Comparison of ENCODE assay signal across 21 cellular contexts in the genomic region with DNA sequence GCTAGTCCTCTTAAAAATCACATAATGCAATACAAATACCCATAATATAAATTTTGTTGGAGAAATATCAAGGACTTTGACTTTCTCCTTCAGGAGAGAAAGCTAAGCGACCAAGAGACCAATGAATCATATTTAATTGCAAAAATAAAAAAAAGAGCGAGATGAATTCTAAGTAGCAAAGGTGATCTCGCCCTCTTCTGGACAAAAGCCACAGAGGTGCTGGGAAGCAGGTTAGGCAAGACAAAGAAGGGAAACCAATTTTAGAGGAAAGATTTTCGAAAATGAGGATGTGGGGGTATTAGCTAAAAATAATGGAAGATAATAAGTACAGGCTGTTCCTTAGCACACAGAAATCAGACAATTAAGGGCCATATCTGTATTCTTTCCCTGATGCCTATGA.
A peak's percentile ranks its signal among the peaks of the same experiment; 100 is the strongest.
DNase-seq lines count a peak whose midpoint lies in the region; ATAC-seq and TF ChIP-seq lines count a peak whose summit lies in the region.
"Had no signal": no experiment of that assay in that cellular context is flagged by ENCODE, and none has a peak within 500 bp of the region (broad histone marks: within the 10 kb centered on the region; RNA-seq: fewer than 3 reads in every experiment).

No MANE protein-coding gene starts in this region.

- H3K4me3 Mint-ChIP-seq in WTC11, result no peak overlapping the region
- H3K4me3 Mint-ChIP-seq: activated naive CD8-positive, alpha-beta T cell; activated T-helper 1 cell treated with anti-CD3 and anti-CD28 coated beads, Interleukin-12 subunit alpha, Interleukin-12 subunit beta, Interleukin-2, Interleukin-4 antibody, amounts not matched to agents 30 ng/mL and 10 ng/mL and 1 ng/mL, durations not matched to agents 14 hours and 24 hours and 36 hours; CD14-positive monocyte had no signal

- ATAC-seq in WTC11 (peak; percentile 39; the same call in 1 of the 2 replicates), GM19395 (IDR thresholded peaks at IDR 0.05; ENCODE audit: unreplicated experiment) (no peak)

- H3K9me3 Mint-ChIP-seq in WTC11, result no peaks in the 10 kb centered on the region
- H3K9me3 Mint-ChIP-seq: activated T-helper 1 cell treated with anti-CD3 and anti-CD28 coated beads, Interleukin-12 subunit alpha, Interleukin-12 subunit beta, Interleukin-2, Interleukin-4 antibody, amounts not matched to agents 30 ng/mL and 10 ng/mL and 1 ng/mL, durations not matched to agents 14 hours and 24 hours and 36 hours had no signal

- DNase-seq in NCI-H82 (lab: John Stamatoyannopoulos, UW) (peak; percentile 23), NCI-H82 treated with DMSO at 0.1 percent for 48 hours (lab: John Stamatoyannopoulos, UW; ENCODE audit: unreplicated experiment) (no peak), WTC11 (ENCODE audit: low spot score) (no peak), retinal pigment epithelial cell (ENCODE audit: low read depth) (no peak), GM19238 (ENCODE audit: insufficient read length, low spot score) (no peak), NCI-H526 treated with DMSO at 0.1 percent for 48 hours (lab: John Stamatoyannopoulos, UW) (no peak)
- DNase-seq: activated CD4-positive, alpha-beta T cell treated with anti-CD3 and anti-CD28 coated beads for 1 hour; activated CD8-positive, alpha-beta memory T cell treated with anti-CD3 and anti-CD28 coated beads for 24 hours; DMS79; effector CD8-positive, alpha-beta T cell; NCI-H1436 treated with DMSO at 0.1 percent for 48 hours; NCI-H446; nucleus accumbens; retina; T1000 had no signal

- H3K4me3 ChIP-seq in retinal pigment epithelial cell (ENCODE audit: low read length), result no peak overlapping the region
- H3K4me3 ChIP-seq: SK-N-MC had no signal

- H3K27me3 Mint-ChIP-seq in WTC11 (ENCODE audit: low read depth), result no peaks in the 10 kb centered on the region

- no peak overlapping the region for H3K27ac Mint-ChIP-seq in WTC11
- H3K27ac Mint-ChIP-seq: activated naive CD8-positive, alpha-beta T cell; activated T-helper 1 cell treated with anti-CD3 and anti-CD28 coated beads, Interleukin-12 subunit alpha, Interleukin-12 subunit beta, Interleukin-2, Interleukin-4 antibody, amounts not matched to agents 30 ng/mL and 10 ng/mL and 1 ng/mL, durations not matched to agents 14 hours and 24 hours and 36 hours; CD14-positive monocyte had no signal

- peaks cover 14% of the 10 kb centered on the region for H3K4me1 Mint-ChIP-seq in WTC11
- H3K4me1 Mint-ChIP-seq: CD14-positive monocyte had no signal

- POLR2A ChIA-PET in WTC11 (lab: Charles Lee), result no interaction called here

- CTCF ChIA-PET in WTC11 (lab: Charles Lee), result interaction anchor here (0.6 to 3.4 kb wide), 9 partner anchors 9 to 340 kb away, joined by 3 to 34 read pairs (median 3); no protein-coding TSS in a partner anchor

- TF ChIP-seq EP300 in Ishikawa (IDR thresholded peaks at IDR 0.05; ENCODE audit: borderline replicate concordance), result no peak

- no peaks in the 10 kb centered on the region for H3K36me3 Mint-ChIP-seq in WTC11
- H3K36me3 Mint-ChIP-seq: activated naive CD8-positive, alpha-beta T cell; CD14-positive monocyte had no signal

- peak; percentile 34 for TF ChIP-seq RAD21 in Ishikawa (IDR thresholded peaks at IDR 0.05; ENCODE audit: low read depth)

- TF ChIP-seq CTCF in WTC11 (IDR thresholded peaks at IDR 0.05) (no peak), retinal pigment epithelial cell (conservative IDR thresholded peaks at IDR 0.05; ENCODE audit: low read depth, low read length) (peak; percentile 37)

TF ChIP-seq in Ishikawa, 13 proteins besides CTCF, POLR2A, EP300 and RAD21:
- TF ChIP-seq TCF12 (IDR thresholded peaks at IDR 0.05; ENCODE audit: low read depth) (no peak), FOXM1 (IDR thresholded peaks at IDR 0.05; ENCODE audit: borderline replicate concordance, low read depth) (no peak)
- TF ChIP-seq, protein P1, sequence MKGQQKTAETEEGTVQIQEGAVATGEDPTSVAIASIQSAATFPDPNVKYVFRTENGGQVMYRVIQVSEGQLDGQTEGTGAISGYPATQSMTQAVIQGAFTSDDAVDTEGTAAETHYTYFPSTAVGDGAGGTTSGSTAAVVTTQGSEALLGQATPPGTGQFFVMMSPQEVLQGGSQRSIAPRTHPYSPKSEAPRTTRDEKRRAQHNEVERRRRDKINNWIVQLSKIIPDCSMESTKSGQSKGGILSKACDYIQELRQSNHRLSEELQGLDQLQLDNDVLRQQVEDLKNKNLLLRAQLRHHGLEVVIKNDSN (IDR thresholded peaks at IDR 0.05), result no peak

TF ChIP-seq in WTC11, 78 proteins besides CTCF, POLR2A, EP300 and RAD21 (continues in another document):
- no peak for TF ChIP-seq ZNF416 (CRISPR knock-in tag; IDR thresholded peaks at IDR 0.05)
- no peak for TF ChIP-seq GTF2I (CRISPR knock-in tag; conservative IDR thresholded peaks at IDR 0.05)
- no peak for TF ChIP-seq ZNF263 (CRISPR knock-in tag; IDR thresholded peaks at IDR 0.05; ENCODE audit: low read depth)
- no peak for TF ChIP-seq MXD4 (CRISPR knock-in tag; IDR thresholded peaks at IDR 0.05; ENCODE audit: borderline replicate concordance)
- no peak for TF ChIP-seq FOXP1 (CRISPR knock-in tag; IDR thresholded peaks at IDR 0.05; ENCODE audit: borderline replicate concordance)
- TF ChIP-seq, protein P2, sequence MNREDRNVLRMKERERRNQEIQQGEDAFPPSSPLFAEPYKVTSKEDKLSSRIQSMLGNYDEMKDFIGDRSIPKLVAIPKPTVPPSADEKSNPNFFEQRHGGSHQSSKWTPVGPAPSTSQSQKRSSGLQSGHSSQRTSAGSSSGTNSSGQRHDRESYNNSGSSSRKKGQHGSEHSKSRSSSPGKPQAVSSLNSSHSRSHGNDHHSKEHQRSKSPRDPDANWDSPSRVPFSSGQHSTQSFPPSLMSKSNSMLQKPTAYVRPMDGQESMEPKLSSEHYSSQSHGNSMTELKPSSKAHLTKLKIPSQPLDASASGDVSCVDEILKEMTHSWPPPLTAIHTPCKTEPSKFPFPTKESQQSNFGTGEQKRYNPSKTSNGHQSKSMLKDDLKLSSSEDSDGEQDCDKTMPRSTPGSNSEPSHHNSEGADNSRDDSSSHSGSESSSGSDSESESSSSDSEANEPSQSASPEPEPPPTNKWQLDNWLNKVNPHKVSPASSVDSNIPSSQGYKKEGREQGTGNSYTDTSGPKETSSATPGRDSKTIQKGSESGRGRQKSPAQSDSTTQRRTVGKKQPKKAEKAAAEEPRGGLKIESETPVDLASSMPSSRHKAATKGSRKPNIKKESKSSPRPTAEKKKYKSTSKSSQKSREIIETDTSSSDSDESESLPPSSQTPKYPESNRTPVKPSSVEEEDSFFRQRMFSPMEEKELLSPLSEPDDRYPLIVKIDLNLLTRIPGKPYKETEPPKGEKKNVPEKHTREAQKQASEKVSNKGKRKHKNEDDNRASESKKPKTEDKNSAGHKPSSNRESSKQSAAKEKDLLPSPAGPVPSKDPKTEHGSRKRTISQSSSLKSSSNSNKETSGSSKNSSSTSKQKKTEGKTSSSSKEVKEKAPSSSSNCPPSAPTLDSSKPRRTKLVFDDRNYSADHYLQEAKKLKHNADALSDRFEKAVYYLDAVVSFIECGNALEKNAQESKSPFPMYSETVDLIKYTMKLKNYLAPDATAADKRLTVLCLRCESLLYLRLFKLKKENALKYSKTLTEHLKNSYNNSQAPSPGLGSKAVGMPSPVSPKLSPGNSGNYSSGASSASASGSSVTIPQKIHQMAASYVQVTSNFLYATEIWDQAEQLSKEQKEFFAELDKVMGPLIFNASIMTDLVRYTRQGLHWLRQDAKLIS (CRISPR knock-in tag; IDR thresholded peaks at IDR 0.05; ENCODE audit: borderline replicate concordance), result no peak
- no peak for TF ChIP-seq ELF4 (CRISPR knock-in tag; IDR thresholded peaks at IDR 0.05; ENCODE audit: low read depth)
- TF ChIP-seq NFYB (CRISPR knock-in tag; conservative IDR thresholded peaks at IDR 0.05; ENCODE audit: low read depth), result no peak
- TF ChIP-seq FOXK1 (CRISPR knock-in tag; IDR thresholded peaks at IDR 0.05), result no peak
- TF ChIP-seq, protein P3, sequence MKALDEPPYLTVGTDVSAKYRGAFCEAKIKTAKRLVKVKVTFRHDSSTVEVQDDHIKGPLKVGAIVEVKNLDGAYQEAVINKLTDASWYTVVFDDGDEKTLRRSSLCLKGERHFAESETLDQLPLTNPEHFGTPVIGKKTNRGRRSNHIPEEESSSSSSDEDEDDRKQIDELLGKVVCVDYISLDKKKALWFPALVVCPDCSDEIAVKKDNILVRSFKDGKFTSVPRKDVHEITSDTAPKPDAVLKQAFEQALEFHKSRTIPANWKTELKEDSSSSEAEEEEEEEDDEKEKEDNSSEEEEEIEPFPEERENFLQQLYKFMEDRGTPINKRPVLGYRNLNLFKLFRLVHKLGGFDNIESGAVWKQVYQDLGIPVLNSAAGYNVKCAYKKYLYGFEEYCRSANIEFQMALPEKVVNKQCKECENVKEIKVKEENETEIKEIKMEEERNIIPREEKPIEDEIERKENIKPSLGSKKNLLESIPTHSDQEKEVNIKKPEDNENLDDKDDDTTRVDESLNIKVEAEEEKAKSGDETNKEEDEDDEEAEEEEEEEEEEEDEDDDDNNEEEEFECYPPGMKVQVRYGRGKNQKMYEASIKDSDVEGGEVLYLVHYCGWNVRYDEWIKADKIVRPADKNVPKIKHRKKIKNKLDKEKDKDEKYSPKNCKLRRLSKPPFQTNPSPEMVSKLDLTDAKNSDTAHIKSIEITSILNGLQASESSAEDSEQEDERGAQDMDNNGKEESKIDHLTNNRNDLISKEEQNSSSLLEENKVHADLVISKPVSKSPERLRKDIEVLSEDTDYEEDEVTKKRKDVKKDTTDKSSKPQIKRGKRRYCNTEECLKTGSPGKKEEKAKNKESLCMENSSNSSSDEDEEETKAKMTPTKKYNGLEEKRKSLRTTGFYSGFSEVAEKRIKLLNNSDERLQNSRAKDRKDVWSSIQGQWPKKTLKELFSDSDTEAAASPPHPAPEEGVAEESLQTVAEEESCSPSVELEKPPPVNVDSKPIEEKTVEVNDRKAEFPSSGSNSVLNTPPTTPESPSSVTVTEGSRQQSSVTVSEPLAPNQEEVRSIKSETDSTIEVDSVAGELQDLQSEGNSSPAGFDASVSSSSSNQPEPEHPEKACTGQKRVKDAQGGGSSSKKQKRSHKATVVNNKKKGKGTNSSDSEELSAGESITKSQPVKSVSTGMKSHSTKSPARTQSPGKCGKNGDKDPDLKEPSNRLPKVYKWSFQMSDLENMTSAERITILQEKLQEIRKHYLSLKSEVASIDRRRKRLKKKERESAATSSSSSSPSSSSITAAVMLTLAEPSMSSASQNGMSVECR (CRISPR knock-in tag; IDR thresholded peaks at IDR 0.05; ENCODE audit: borderline replicate concordance), result no peak
- TF ChIP-seq, protein P4, sequence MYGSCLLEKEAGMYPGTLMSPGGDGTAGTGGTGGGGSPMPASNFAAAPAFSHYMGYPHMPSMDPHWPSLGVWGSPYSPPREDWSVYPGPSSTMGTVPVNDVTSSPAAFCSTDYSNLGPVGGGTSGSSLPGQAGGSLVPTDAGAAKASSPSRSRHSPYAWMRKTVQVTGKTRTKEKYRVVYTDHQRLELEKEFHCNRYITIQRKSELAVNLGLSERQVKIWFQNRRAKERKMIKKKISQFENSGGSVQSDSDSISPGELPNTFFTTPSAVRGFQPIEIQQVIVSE (CRISPR knock-in tag; IDR thresholded peaks at IDR 0.05; ENCODE audit: borderline replicate concordance), result no peak
